ENCODE assay signal across 8 cellular contexts in genomic region chr12:117188961-117189724, GRCh38. TPM values are rescaled to one million over a fixed set of nuclear protein-coding genes. Genes with fewer than 3 reads are reported as not detected.
DNase-seq lines count a peak whose midpoint lies in the region; ATAC-seq and TF ChIP-seq lines count a peak whose summit lies in the region.

No MANE protein-coding gene starts in this region.

- TF ChIP-seq CTCF in HFFc6 (IDR thresholded peaks at IDR 0.05) (no peak; the same call in 1 of the 2 replicates), retinal pigment epithelial cell (conservative IDR thresholded peaks at IDR 0.05; ENCODE audit: low read depth, low read length) (no peak)

- no peaks in the 10 kb centered on the region for H3K9me3 Mint-ChIP-seq in HFFc6

- H3K4me1 Mint-ChIP-seq in HFFc6 (ENCODE audit: low read depth): peaks cover 21% of the 10 kb centered on the region

- H3K9me3 ChIP-seq in iPS-15b (ENCODE audit: control insufficient read depth, insufficient read depth, low read length): no peaks in the 10 kb centered on the region

- H3K4me3 ChIP-seq in iPS-15b (ENCODE audit: low read depth, low read length) (peak overlapping the region; percentile 93), retinal pigment epithelial cell (ENCODE audit: low read length) (peak overlapping the region; percentile 86)

- peaks cover 2% of the 10 kb centered on the region for H3K4me1 ChIP-seq in iPS-15b (ENCODE audit: control insufficient read depth, insufficient read depth, low read length)

- peak overlapping the region; percentile 56 for H3K9ac ChIP-seq in iPS-15b (ENCODE audit: low read depth, low read length)

- H3K4me3 Mint-ChIP-seq in HFFc6: peak overlapping the region; percentile 89

- H3K36me3 Mint-ChIP-seq in HFFc6 (ENCODE audit: low read depth): peaks cover 14% of the 10 kb centered on the region

- peaks cover 16% of the 10 kb centered on the region for H3K36me3 ChIP-seq in iPS-15b (ENCODE audit: control insufficient read depth, insufficient read depth, low read length)

- H3K27me3 ChIP-seq in iPS-15b (ENCODE audit: control insufficient read depth, insufficient read depth, low read length): peaks cover 6% of the 10 kb centered on the region

- DNase-seq in AG08395 (ENCODE audit: low spot score) (peak; percentile 34), HFFc6 (peak; percentile 36), astrocyte of the hippocampus (ENCODE audit: low read depth, low spot score) (peak; percentile 64), retinal pigment epithelial cell (ENCODE audit: low read depth) (no peak), NCI-H187 (lab: John Stamatoyannopoulos, UW) (no peak), H4 (ENCODE audit: low spot score) (no peak)

- peaks cover 4% of the 10 kb centered on the region for H3K27me3 Mint-ChIP-seq in HFFc6 (ENCODE audit: insufficient read depth)

- peak overlapping the region; percentile 69 for H3K27ac Mint-ChIP-seq in HFFc6

- ATAC-seq in GM19467 (IDR thresholded peaks at IDR 0.05; ENCODE audit: unreplicated experiment): no peak

RNA-seq across cellular contexts. Expression of gene FBXO21, which starts 1.1 kb away (rescaled TPM):
- 10 to 100 TPM; 26.2 to 35.3 (median 32.3) TPM for total RNA-seq in HFFc6 (2021; fragmentation: NEBNext Ultra II Directional; extraction: Animal tissue kit (Norgen Biotek cat#: 25700))
- 33.7 and 38.3 TPM in 2 replicates for total RNA-seq in H4 (2014; rRNA removed; shearing (Covaris generic))

Comparison
In these comparisons a context has a peak if more than half of its experiments do, and no peak if none do; other contexts are left out.
1. DNase-seq: peak in AG08395 (single experiment), HFFc6 (single experiment) and astrocyte of the hippocampus (single experiment); none in retinal pigment epithelial cell (single experiment), NCI-H187 (0 of 2) and H4 (single experiment).